12 cellular contexts compared by ENCODE assay signal in the genomic region with DNA sequence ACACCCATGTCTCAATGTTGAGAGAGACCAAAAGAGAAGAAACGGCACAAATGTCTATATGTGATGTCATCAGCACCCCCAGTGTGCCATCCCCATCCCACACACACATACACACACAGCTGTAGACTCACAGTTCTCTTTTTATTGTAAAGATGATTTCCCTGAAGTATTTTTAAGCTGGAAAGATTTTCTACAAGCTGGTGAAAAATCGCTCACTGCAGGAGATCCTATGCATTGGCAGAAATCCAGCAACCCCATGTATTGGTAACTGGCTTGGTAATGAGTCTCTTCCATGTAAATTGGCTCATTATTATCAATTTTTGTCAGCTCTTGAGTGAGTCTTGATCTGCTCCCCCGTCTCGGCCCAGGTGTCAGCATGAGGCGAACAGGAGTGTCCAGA.
"Had no signal": no experiment of that assay in that cellular context is flagged by ENCODE, and none has a peak within 500 bp of the region (broad histone marks: within the 10 kb centered on the region; RNA-seq: fewer than 3 reads in every experiment).

No MANE protein-coding gene starts in this region.

- H3K27me3 Mint-ChIP-seq: activated CD4-positive, alpha-beta T cell treated with anti-CD3 and anti-CD28 coated beads, Interleukin-2, amount 10 ng/mL, durations not matched to agents 7 days and 5 days had no signal

- H3K36me3 Mint-ChIP-seq: neural progenitor cell had no signal

- H3K4me1 ChIP-seq: breast epithelium, gastroesophageal sphincter had no signal

- ATAC-seq: gastroesophageal sphincter; stimulated activated naive CD8-positive, alpha-beta T cell treated with anti-CD3 and anti-CD28 coated beads, Interleukin-15, amount 100 ng/mL, for 72 hours had no signal

- H3K9me3 Mint-ChIP-seq: activated CD4-positive, alpha-beta T cell treated with anti-CD3 and anti-CD28 coated beads, Interleukin-2, amount 10 ng/mL, durations not matched to agents 7 days and 5 days; neural progenitor cell; stimulated activated naive CD8-positive, alpha-beta T cell treated with anti-CD3 and anti-CD28 coated beads, Interleukin-15, amount 100 ng/mL, for 72 hours had no signal

- H3K27ac ChIP-seq: breast epithelium, gastroesophageal sphincter, neural progenitor cell, thoracic aorta had no signal

- H3K36me3 ChIP-seq: breast epithelium, gastroesophageal sphincter, neural progenitor cell, thoracic aorta had no signal

- H3K4me3 Mint-ChIP-seq: activated CD4-positive, alpha-beta T cell treated with anti-CD3 and anti-CD28 coated beads, Interleukin-2, amount 10 ng/mL, durations not matched to agents 7 days and 5 days; neural progenitor cell; stimulated activated naive CD8-positive, alpha-beta T cell treated with anti-CD3 and anti-CD28 coated beads, Interleukin-15, amount 100 ng/mL, for 72 hours had no signal

- H3K4me1 Mint-ChIP-seq: activated CD4-positive, alpha-beta T cell treated with anti-CD3 and anti-CD28 coated beads, Interleukin-2, amount 10 ng/mL, durations not matched to agents 7 days and 5 days; stimulated activated naive CD8-positive, alpha-beta T cell treated with anti-CD3 and anti-CD28 coated beads, Interleukin-15, amount 100 ng/mL, for 72 hours had no signal

- DNase-seq: activated CD4-positive, alpha-beta T cell treated with anti-CD3 and anti-CD28 coated beads, Interleukin-2, amount 10 ng/mL, durations not matched to agents 7 days and 5 days; activated CD4-positive, CD25-positive, alpha-beta regulatory T cell; activated naive CD4-positive, alpha-beta T cell treated with Interleukin-2 at 50 U/mL for 16 hours; activated T-cell treated with anti-CD3 and anti-CD28 coated beads for 4 hours; aorta; stimulated activated CD4-positive, alpha-beta T cell treated with anti-CD3 and anti-CD28 coated beads, Interleukin-1b, Interleukin-23, amount 100 ng/mL, for 48 hours; stimulated activated naive CD8-positive, alpha-beta T cell treated with anti-CD3 and anti-CD28 coated beads, Interleukin-15, amount 100 ng/mL, for 72 hours had no signal

- H3K27ac Mint-ChIP-seq: activated CD4-positive, alpha-beta T cell treated with anti-CD3 and anti-CD28 coated beads, Interleukin-2, amount 10 ng/mL, durations not matched to agents 7 days and 5 days; neural progenitor cell; stimulated activated naive CD8-positive, alpha-beta T cell treated with anti-CD3 and anti-CD28 coated beads, Interleukin-15, amount 100 ng/mL, for 72 hours had no signal

- H3K9me3 ChIP-seq: breast epithelium, thoracic aorta had no signal

- H3K27me3 ChIP-seq: neural progenitor cell had no signal

- H3K4me3 ChIP-seq: breast epithelium, gastroesophageal sphincter, lung, neural progenitor cell, thoracic aorta had no signal
